Comparison of ENCODE assay signal across 12 cellular contexts in the genomic region with DNA sequence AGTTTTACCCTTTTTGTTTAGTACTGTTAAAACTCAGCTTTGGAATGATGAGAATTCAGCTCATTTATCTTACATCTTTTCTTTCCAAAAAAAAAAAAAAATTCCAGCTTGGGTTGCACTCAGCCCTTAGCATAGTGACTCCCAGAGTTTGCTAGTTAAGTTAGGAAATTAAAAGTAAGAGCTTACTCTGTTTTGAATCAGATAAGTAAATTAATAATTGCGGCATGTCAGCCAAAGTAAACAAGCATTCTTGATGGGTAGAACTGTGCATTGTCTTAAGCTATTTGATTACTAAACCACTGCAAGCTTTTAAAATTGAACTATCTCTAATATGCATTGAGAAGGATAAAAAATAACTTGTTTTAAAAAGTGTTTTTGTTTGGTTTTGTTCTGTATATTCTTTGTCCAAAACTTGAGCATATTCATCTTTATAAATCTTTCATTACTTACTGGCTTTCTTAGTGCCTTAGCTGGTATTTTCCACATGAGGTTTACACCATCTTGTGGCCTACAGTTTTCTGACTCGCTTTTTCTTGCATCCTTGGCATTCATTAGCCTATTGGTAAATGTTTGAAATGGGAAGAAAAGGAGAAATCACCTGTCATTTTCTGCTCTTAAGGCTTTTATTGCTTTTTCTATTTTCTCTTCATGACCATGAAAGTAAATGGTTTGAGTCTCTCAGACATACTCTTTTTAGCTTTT.
DNase-seq lines count a peak whose midpoint lies in the region; TF ChIP-seq lines count a peak whose summit lies in the region.
"Had no signal": no experiment of that assay in that cellular context is flagged by ENCODE, and none has a peak within 500 bp of the region (broad histone marks: within the 10 kb centered on the region; RNA-seq: fewer than 3 reads in every experiment).

No MANE protein-coding gene starts in this region.

- H3K27me3 Mint-ChIP-seq in chondrocyte (ENCODE audit: low read depth), result no peaks in the 10 kb centered on the region
- H3K27me3 Mint-ChIP-seq: activated CD8-positive, alpha-beta memory T cell treated with anti-CD3 and anti-CD28 coated beads, Interleukin-2, amount 10 ng/mL, durations not matched to agents 7 days and 5 days had no signal

- peaks cover 0 to 72% (median 21%) of the 10 kb centered on the region in 4 donors for H3K4me1 ChIP-seq in tibial artery
- H3K4me1 ChIP-seq: testis had no signal

- peaks cover 69% of the 10 kb centered on the region for H3K4me1 Mint-ChIP-seq in chondrocyte (ENCODE audit: low read depth)

- H3K4me3 ChIP-seq in tibial artery, result no peak overlapping the region
- H3K4me3 ChIP-seq: body of pancreas, testis had no signal

- H3K27ac ChIP-seq in tibial artery, result peak overlapping the region; percentile 22 to 28
- H3K27ac ChIP-seq: testis had no signal

- H3K9me3 ChIP-seq in tibial artery, result no peaks in the 10 kb centered on the region
- H3K9me3 ChIP-seq: body of pancreas, testis had no signal

- peak; percentile 31; the same call in 1 of the 2 replicates for TF ChIP-seq CTCF in LNCAP (IDR thresholded peaks at IDR 0.05)
- peak; percentile 68 for TF ChIP-seq CTCF in chondrocyte (IDR thresholded peaks at IDR 0.05)
- peak; percentile 33 to 38 for TF ChIP-seq CTCF in tibial artery (IDR thresholded peaks at IDR 0.05)

- intact Hi-C loops in tibial artery (cut with DNase I; ENCODE audit: low total_unique reads), result no loop called here

- no peaks in the 10 kb centered on the region for H3K36me3 Mint-ChIP-seq in chondrocyte (ENCODE audit: low read depth)

- H3K4me3 Mint-ChIP-seq in chondrocyte (ENCODE audit: unreplicated experiment), result no peak overlapping the region
- H3K4me3 Mint-ChIP-seq: activated CD8-positive, alpha-beta memory T cell treated with anti-CD3 and anti-CD28 coated beads, Interleukin-2, amount 10 ng/mL, durations not matched to agents 7 days and 5 days had no signal

- H3K27ac Mint-ChIP-seq in chondrocyte (ENCODE audit: unreplicated experiment), result peak overlapping the region; percentile 37
- H3K27ac Mint-ChIP-seq: activated CD8-positive, alpha-beta memory T cell treated with anti-CD3 and anti-CD28 coated beads, Interleukin-2, amount 10 ng/mL, durations not matched to agents 7 days and 5 days had no signal

- no peaks in the 10 kb centered on the region for H3K36me3 ChIP-seq in tibial artery

- DNase-seq in chondrocyte (ENCODE audit: low spot score) (no peak), left kidney (ENCODE audit: low read depth, low spot score) (peak; percentile 27), tibial artery (no peak), NCI-H2107 treated with DMSO at 0.1 percent for 48 hours (lab: John Stamatoyannopoulos, UW; ENCODE audit: unreplicated experiment) (no peak), epidermal melanocyte (ENCODE audit: insufficient read length, low spot score) (no peak), NCI-H82 (lab: John Stamatoyannopoulos, UW) (no peak)
- no peak for DNase-seq in effector CD8-positive, alpha-beta T cell (lab: John Stamatoyannopoulos, UW)
- DNase-seq: activated CD8-positive, alpha-beta memory T cell treated with anti-CD3 and anti-CD28 coated beads, Interleukin-2, amount 10 ng/mL, durations not matched to agents 7 days and 5 days; body of pancreas; NCI-H2107; testis had no signal

- H3K27me3 ChIP-seq in tibial artery, result no peaks in the 10 kb centered on the region
- H3K27me3 ChIP-seq: body of pancreas, testis had no signal

- no peaks in the 10 kb centered on the region for H3K9me3 Mint-ChIP-seq in chondrocyte (ENCODE audit: low read depth)
